In genomic region chr22:25775501-25775900, GRCh38 we compare ENCODE assay signal across 16 cellular contexts. TPM values are rescaled to one million over a fixed set of nuclear protein-coding genes. Genes with fewer than 3 reads are reported as not detected.
A peak's percentile ranks its signal among the peaks of the same experiment; 100 is the strongest.
DNase-seq lines count a peak whose midpoint lies in the region; ATAC-seq and TF ChIP-seq lines count a peak whose summit lies in the region.
"Had no signal": no experiment of that assay in that cellular context is flagged by ENCODE, and none has a peak within 500 bp of the region (broad histone marks: within the 10 kb centered on the region; RNA-seq: fewer than 3 reads in every experiment).

No MANE protein-coding gene starts in this region.

- peaks cover 3% of the 10 kb centered on the region for H3K27me3 ChIP-seq in NT2/D1 (ENCODE audit: insufficient read depth, insufficient read length)
- H3K27me3 ChIP-seq: BLaER1 treated with 17β-estradiol and CSF1 and Interleukin-3, amounts not matched to agents 10 nM and 100 nM; SJCRH30; transverse colon had no signal

- H3K27ac Mint-ChIP-seq in nephron progenitor cell = no peak overlapping the region
- H3K27ac Mint-ChIP-seq in activated naive CD4-positive, alpha-beta T cell treated with anti-CD3 and anti-CD28 coated beads, Interleukin-2, amount 50 U/mL, for 72 hours = peak overlapping the region in 1 of 2 donors; percentile 33
- H3K27ac Mint-ChIP-seq: activated CD8-positive, alpha-beta T cell treated with anti-CD3 and anti-CD28 coated beads, Interleukin-2, amount 10 ng/mL, durations not matched to agents 7 days and 5 days had no signal

- DNase-seq in ELR (ENCODE audit: low read depth) = peak; percentile 52
- peak; percentile 49 for DNase-seq in NT2/D1 (ENCODE audit: low read depth, low spot score)
- peak; percentile 23 for DNase-seq in choroid plexus epithelial cell (ENCODE audit: low read depth)
- DNase-seq in nephron progenitor cell = peak; percentile 62
- no peak for DNase-seq in activated CD4-positive, CD25-positive, alpha-beta regulatory T cell treated with anti-CD3 and anti-CD28 coated beads, Interleukin-2, amount 50 U/mL, for 72 hours
- DNase-seq in NCI-H128 (lab: John Stamatoyannopoulos, UW; ENCODE audit: unreplicated experiment) = no peak
- no peak for DNase-seq in activated naive CD4-positive, alpha-beta T cell treated with anti-CD3 and anti-CD28 coated beads, Interleukin-2, amount 50 U/mL, for 72 hours (ENCODE audit: low spot score in 2 of 2)
- DNase-seq: activated CD8-positive, alpha-beta T cell treated with anti-CD3 and anti-CD28 coated beads, Interleukin-2, amount 10 ng/mL, durations not matched to agents 7 days and 5 days; anterior cingulate cortex; MM.1S; SJCRH30; transverse colon had no signal

- no peaks in the 10 kb centered on the region for H3K9me3 ChIP-seq in NT2/D1 (ENCODE audit: insufficient read depth, low read length)
- H3K9me3 ChIP-seq: gastroesophageal sphincter, SJCRH30, transverse colon had no signal

- H3K36me3 ChIP-seq in NT2/D1 (ENCODE audit: insufficient read depth, insufficient read length, low read length) = no peaks in the 10 kb centered on the region
- H3K36me3 ChIP-seq: BLaER1 treated with 17β-estradiol and CSF1 and Interleukin-3, amounts not matched to agents 10 nM and 100 nM; gastroesophageal sphincter; transverse colon had no signal

- peaks cover 10% of the 10 kb centered on the region for H3K27me3 Mint-ChIP-seq in nephron progenitor cell (ENCODE audit: low read depth, poor library complexity)

- no peak overlapping the region for H3K4me3 Mint-ChIP-seq in nephron progenitor cell
- H3K4me3 Mint-ChIP-seq: activated CD8-positive, alpha-beta T cell treated with anti-CD3 and anti-CD28 coated beads, Interleukin-2, amount 10 ng/mL, durations not matched to agents 7 days and 5 days had no signal

- H3K4me3 ChIP-seq in NT2/D1 (ENCODE audit: insufficient read length, low read depth) (no peak overlapping the region), choroid plexus epithelial cell (ENCODE audit: low read depth, low read length) (no peak overlapping the region)
- H3K4me3 ChIP-seq: BLaER1 treated with 17β-estradiol and CSF1 and Interleukin-3, amounts not matched to agents 10 nM and 100 nM; gastroesophageal sphincter; SJCRH30; transverse colon had no signal

- H3K9me3 Mint-ChIP-seq in nephron progenitor cell = no peaks in the 10 kb centered on the region
- H3K9me3 Mint-ChIP-seq in activated naive CD4-positive, alpha-beta T cell treated with anti-CD3 and anti-CD28 coated beads, Interleukin-2, amount 50 U/mL, for 72 hours = no peaks in the 10 kb centered on the region

- no peaks in the 10 kb centered on the region for H3K4me1 ChIP-seq in NT2/D1 (ENCODE audit: insufficient read depth, insufficient read length)
- H3K4me1 ChIP-seq: gastroesophageal sphincter, SJCRH30, transverse colon had no signal

- H3K36me3 Mint-ChIP-seq in nephron progenitor cell (ENCODE audit: low read depth) = no peaks in the 10 kb centered on the region
- peaks cover 0 to 5% of the 10 kb centered on the region in 2 donors for H3K36me3 Mint-ChIP-seq in activated naive CD4-positive, alpha-beta T cell treated with anti-CD3 and anti-CD28 coated beads, Interleukin-2, amount 50 U/mL, for 72 hours

- no peaks in the 10 kb centered on the region for H3K4me1 Mint-ChIP-seq in nephron progenitor cell

- no peak overlapping the region for H3K9ac ChIP-seq in NT2/D1 (ENCODE audit: insufficient read length, low read depth)

- no peak for ATAC-seq in GM19467 (IDR thresholded peaks at IDR 0.05; ENCODE audit: unreplicated experiment)
- ATAC-seq in activated naive CD4-positive, alpha-beta T cell treated with anti-CD3 and anti-CD28 coated beads, Interleukin-2, amount 50 U/mL, for 72 hours = no peak
- ATAC-seq: activated CD8-positive, alpha-beta T cell treated with anti-CD3 and anti-CD28 coated beads, Interleukin-2, amount 10 ng/mL, durations not matched to agents 7 days and 5 days; gastroesophageal sphincter had no signal

- TF ChIP-seq CTCF in choroid plexus epithelial cell (conservative IDR thresholded peaks at IDR 0.05; ENCODE audit: low read depth, low read length) (no peak), nephron progenitor cell (IDR thresholded peaks at IDR 0.05) (no peak)

RNA-seq across cellular contexts. Expression of gene MYO18B, which starts 33.5 kb away (rescaled TPM):
- total RNA-seq in activated naive CD4-positive, alpha-beta T cell treated with anti-CD3 and anti-CD28 coated beads, Interleukin-2, amount 50 U/mL, for 72 hours = 1 to 10 TPM in 1 of 2 donors, under 1 TPM in 1; 0.98 to 5.9 TPM
- total RNA-seq: kidney epithelial cell had no signal

Comparison
In these comparisons a context has a peak if more than half of its experiments do, and no peak if none do; other contexts are left out.
1. DNase-seq: peak in ELR (single experiment), NT2/D1 (single experiment), choroid plexus epithelial cell (single experiment) and nephron progenitor cell (single experiment); none in activated CD4-positive, CD25-positive, alpha-beta regulatory T cell treated with anti-CD3 and anti-CD28 coated beads, Interleukin-2, amount 50 U/mL, for 72 hours (single experiment), NCI-H128 (single experiment) and activated naive CD4-positive, alpha-beta T cell treated with anti-CD3 and anti-CD28 coated beads, Interleukin-2, amount 50 U/mL, for 72 hours (0 of 2).